Comparison of ENCODE assay signal across 20 cellular contexts in the genomic region with DNA sequence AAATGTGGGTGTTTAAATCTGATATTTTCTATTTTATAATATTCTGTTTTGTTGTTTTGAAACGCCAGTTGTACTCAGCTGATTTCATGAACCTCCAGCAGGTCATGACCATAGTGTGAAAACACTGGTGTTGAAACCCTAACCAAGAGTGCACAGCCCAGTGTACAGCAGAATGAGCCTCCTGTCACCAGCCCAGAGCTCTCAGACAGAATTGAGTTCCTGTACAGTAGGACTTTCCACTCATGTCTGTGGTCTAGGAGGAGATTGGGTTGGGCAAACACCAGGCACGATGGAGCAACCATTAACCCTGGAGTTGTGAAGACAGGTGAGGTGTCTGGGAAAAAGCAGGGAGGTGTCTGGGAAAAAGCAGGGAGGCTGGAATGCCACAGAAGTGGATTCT.
DNase-seq lines count a peak whose midpoint lies in the region; ATAC-seq and TF ChIP-seq lines count a peak whose summit lies in the region.
"Had no signal": no experiment of that assay in that cellular context is flagged by ENCODE, and none has a peak within 500 bp of the region (broad histone marks: within the 10 kb centered on the region; RNA-seq: fewer than 3 reads in every experiment).

No MANE protein-coding gene starts in this region.

- no peaks in the 10 kb centered on the region for H3K9me3 ChIP-seq in upper lobe of right lung
- H3K9me3 ChIP-seq: heart right ventricle, Peyer's patch, vagina had no signal

- no peaks in the 10 kb centered on the region for H3K27me3 Mint-ChIP-seq in activated naive CD4-positive, alpha-beta T cell treated with anti-CD3 and anti-CD28 coated beads for 36 hours (ENCODE audit: low read depth)
- H3K27me3 Mint-ChIP-seq in immature natural killer cell (ENCODE audit: low read depth in 3 of 3) = peaks cover 0 to 9% (median 6%) of the 10 kb centered on the region in 3 donors

- H3K4me3 ChIP-seq in upper lobe of right lung = no peak overlapping the region
- H3K4me3 ChIP-seq: heart right ventricle, Peyer's patch, vagina had no signal

- POLR2A ChIA-PET in HEK293T (lab: Yijun Ruan, JAX) = no interaction called here

- intact Hi-C loops in activated naive CD4-positive, alpha-beta T cell treated with anti-CD3 and anti-CD28 coated beads for 36 hours (cut with micrococcal nuclease) = loop anchor here (5.0 to 10.0 kb wide), 3 partner anchors 104 to 1489 kb away; no protein-coding TSS in a partner anchor
- intact Hi-C loops in upper lobe of right lung (cut with DNase I) = no loop called here

- H3K27me3 ChIP-seq in upper lobe of right lung = no peaks in the 10 kb centered on the region
- H3K27me3 ChIP-seq: Peyer's patch, vagina had no signal

- H3K4me3 Mint-ChIP-seq in activated naive CD4-positive, alpha-beta T cell treated with anti-CD3 and anti-CD28 coated beads for 36 hours = no peak overlapping the region
- peak overlapping the region; percentile 68 to 94 (median 86) for H3K4me3 Mint-ChIP-seq in immature natural killer cell
- H3K4me3 Mint-ChIP-seq: neural crest cell had no signal

- H3K36me3 Mint-ChIP-seq in activated naive CD4-positive, alpha-beta T cell treated with anti-CD3 and anti-CD28 coated beads for 36 hours (ENCODE audit: low read depth) = no peaks in the 10 kb centered on the region
- H3K36me3 Mint-ChIP-seq in immature natural killer cell = no peaks in the 10 kb centered on the region

- DNase-seq in activated naive CD4-positive, alpha-beta T cell treated with anti-CD3 and anti-CD28 coated beads for 36 hours = peak; percentile 45
- no peak for DNase-seq in activated naive CD4-positive, alpha-beta T cell treated with anti-CD3 and anti-CD28 coated beads, Interleukin-2, amount 50 U/mL, for 16 hours
- DNase-seq in activated CD4-positive, CD25-positive, alpha-beta regulatory T cell treated with anti-CD3 and anti-CD28 coated beads, Interleukin-2, amount 50 U/mL, for 72 hours = peak; percentile 31
- peak; percentile 71 to 76 (median 74) for DNase-seq in immature natural killer cell
- DNase-seq in upper lobe of right lung = no peak
- no peak for DNase-seq in OCI-M2 (lab: John Stamatoyannopoulos, UW; ENCODE audit: unreplicated experiment)
- no peak for DNase-seq in SHP77 (lab: John Stamatoyannopoulos, UW)
- DNase-seq in HEK293T (ENCODE audit: extremely low spot score) = no peak
- DNase-seq: caudate nucleus; effector CD4-positive, alpha-beta T cell; heart right ventricle; Kasumi-1; mesenchymal stem cell; NCI-H1417 treated with DMSO at 0.1 percent for 48 hours; NCI-H2171 treated with DMSO at 0.1 percent for 48 hours; NCI-H82; Peyer's patch had no signal

- H3K4me1 ChIP-seq in upper lobe of right lung = no peaks in the 10 kb centered on the region
- H3K4me1 ChIP-seq: vagina had no signal

- no peak overlapping the region for H3K27ac ChIP-seq in upper lobe of right lung
- H3K27ac ChIP-seq: vagina had no signal

- H3K27ac Mint-ChIP-seq in activated naive CD4-positive, alpha-beta T cell treated with anti-CD3 and anti-CD28 coated beads for 36 hours = peak overlapping the region; percentile 68
- H3K27ac Mint-ChIP-seq in immature natural killer cell = peak overlapping the region; percentile 84 to 99 (median 96)

- CTCF ChIA-PET in activated naive CD4-positive, alpha-beta T cell treated with anti-CD3 and anti-CD28 coated beads for 36 hours (lab: Charles Lee) = interaction anchor here (0.9 to 1.1 kb wide), 2 partner anchors 11 to 27 kb away, joined by 3 read pairs; no protein-coding TSS in a partner anchor
- CTCF ChIA-PET in HEK293T (lab: Yijun Ruan, JAX) = no interaction called here

- peak; percentile 45 for ATAC-seq in upper lobe of right lung
- ATAC-seq: SK-N-SH treated with all-trans-retinoic acid at 6 μM for 48 hours had no signal

- no peaks in the 10 kb centered on the region for H3K36me3 ChIP-seq in upper lobe of right lung
- H3K36me3 ChIP-seq: heart right ventricle, Peyer's patch, vagina had no signal

- H3K4me1 Mint-ChIP-seq in activated naive CD4-positive, alpha-beta T cell treated with anti-CD3 and anti-CD28 coated beads for 36 hours (ENCODE audit: low read depth) = peaks cover 81% of the 10 kb centered on the region
- peaks cover 92 to 99% of the 10 kb centered on the region in 2 donors for H3K4me1 Mint-ChIP-seq in immature natural killer cell

- no peak for TF ChIP-seq CTCF in upper lobe of right lung (IDR thresholded peaks at IDR 0.05)

- H3K9me3 Mint-ChIP-seq in activated naive CD4-positive, alpha-beta T cell treated with anti-CD3 and anti-CD28 coated beads for 36 hours = no peaks in the 10 kb centered on the region
- peaks cover 0 to 1% (median 0%) of the 10 kb centered on the region in 6 donors for H3K9me3 Mint-ChIP-seq in immature natural killer cell
- H3K9me3 Mint-ChIP-seq: neural crest cell had no signal

TF ChIP-seq in HEK293T, 16 proteins besides CTCF, POLR2A, EP300 and RAD21:
- TF ChIP-seq FOXM1 (IDR thresholded peaks at IDR 0.05; ENCODE audit: borderline replicate concordance) = no peak
- TF ChIP-seq FOXK2 (IDR thresholded peaks at IDR 0.05) = no peak
- TF ChIP-seq TARDBP (IDR thresholded peaks at IDR 0.05) = no peak
- no peak for TF ChIP-seq HDGF (IDR thresholded peaks at IDR 0.05; ENCODE audit: borderline replicate concordance)
- TF ChIP-seq ARNT (IDR thresholded peaks at IDR 0.05) = no peak
- TF ChIP-seq L3MBTL2 (conservative IDR thresholded peaks at IDR 0.05) = no peak

Comparison
In these comparisons a context has a peak if more than half of its experiments do, and no peak if none do; other contexts are left out.
1. DNase-seq: peak in activated naive CD4-positive, alpha-beta T cell treated with anti-CD3 and anti-CD28 coated beads for 36 hours (single experiment), activated CD4-positive, CD25-positive, alpha-beta regulatory T cell treated with anti-CD3 and anti-CD28 coated beads, Interleukin-2, amount 50 U/mL, for 72 hours (single experiment) and immature natural killer cell (3 of 3); none in activated naive CD4-positive, alpha-beta T cell treated with anti-CD3 and anti-CD28 coated beads, Interleukin-2, amount 50 U/mL, for 16 hours (single experiment), upper lobe of right lung (single experiment), OCI-M2 (single experiment), SHP77 (0 of 2) and HEK293T (single experiment).